In the genomic region with DNA sequence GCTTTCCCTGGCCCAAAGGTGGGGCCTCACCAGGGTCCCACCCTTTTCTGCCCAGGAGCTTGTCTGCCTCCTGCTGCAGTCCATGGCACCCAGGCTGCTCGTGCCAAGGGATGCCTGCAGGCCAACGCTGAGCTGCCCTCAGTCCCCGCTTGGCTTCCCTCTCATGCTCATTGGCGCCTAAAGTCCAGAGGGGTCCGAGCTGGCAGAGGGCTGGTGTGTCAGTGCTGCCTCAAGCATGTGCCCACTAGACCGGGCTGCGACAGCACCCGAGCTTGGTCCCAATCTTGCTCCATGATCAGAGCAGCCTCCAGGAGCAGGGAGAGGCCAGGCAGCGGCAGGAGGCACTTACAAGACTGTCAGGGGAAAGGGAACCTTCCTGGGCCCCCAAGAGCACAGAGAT, we compare ENCODE assay signal across 28 cellular contexts.
DNase-seq lines count a peak whose midpoint lies in the region; ATAC-seq, FAIRE-seq and TF ChIP-seq lines count a peak whose summit lies in the region.
"Had no signal": no experiment of that assay in that cellular context is flagged by ENCODE, and none has a peak within 500 bp of the region (broad histone marks: within the 10 kb centered on the region; RNA-seq: fewer than 3 reads in every experiment).

No MANE protein-coding gene starts in this region.

- POLR2A ChIA-PET in IMR-90 (lab: Charles Lee; ENCODE audit: unreplicated experiment) (no interaction called here), HepG2 (lab: Yijun Ruan, JAX) (no interaction called here)

- H3K27ac ChIP-seq in IMR-90 (ENCODE audit: insufficient read depth, low read length) (no peak overlapping the region), HepG2 (ENCODE audit: extremely low read length, insufficient read depth, low read length) (no peak overlapping the region), trophoblast cell (ENCODE audit: low read depth, low read length) (no peak overlapping the region)
- H3K27ac ChIP-seq: BLaER1 had no signal

- H4K5ac ChIP-seq in IMR-90 (ENCODE audit: low read depth, low read length) = no peak overlapping the region

- no peaks in the 10 kb centered on the region for H3K79me1 ChIP-seq in IMR-90 (ENCODE audit: low read depth in 1 of 2, low read length in 2 of 2)
- no peaks in the 10 kb centered on the region for H3K79me1 ChIP-seq in trophoblast cell (ENCODE audit: low read length)

- H2BK5ac ChIP-seq in IMR-90 (ENCODE audit: low read depth, low read length, poor library complexity, severe bottlenecking) (no peak overlapping the region), trophoblast cell (ENCODE audit: low read depth, low read length, poor library complexity) (no peak overlapping the region)

- H4K12ac ChIP-seq in trophoblast cell (ENCODE audit: low read depth, low read length) = no peak overlapping the region

- H4K91ac ChIP-seq in IMR-90 (ENCODE audit: insufficient read depth, low read depth, low read length) (no peak overlapping the region), trophoblast cell (ENCODE audit: low read depth, low read length) (no peak overlapping the region)

- H3K23ac ChIP-seq in IMR-90 (ENCODE audit: low read depth, low read length) (no peak overlapping the region), trophoblast cell (ENCODE audit: low read length) (no peak overlapping the region)

- no peak overlapping the region for H2BK20ac ChIP-seq in IMR-90 (ENCODE audit: low read depth, low read length)

- no peaks in the 10 kb centered on the region for H3K4me1 Mint-ChIP-seq in natural killer cell treated with Interleukin-12 subunit alpha and Interleukin-12 subunit beta and Interleukin-15 and Interleukin-18, amount 100 ng/mL, for 72 hours (ENCODE audit: low read depth in 2 of 2)
- H3K4me1 Mint-ChIP-seq in natural killer cell = no peaks in the 10 kb centered on the region
- no peaks in the 10 kb centered on the region for H3K4me1 Mint-ChIP-seq in stimulated activated effector memory CD8-positive, alpha-beta T cell treated with anti-CD3 and anti-CD28 coated beads, Interleukin-12 subunit alpha, Interleukin-12 subunit beta, amount 100 ng/mL, for 72 hours
- H3K4me1 Mint-ChIP-seq: CD14-positive monocyte; CD4-positive, alpha-beta memory T cell; CD4-positive, CD25-positive, alpha-beta regulatory T cell; CD8-positive, alpha-beta memory T cell had no signal

- H3K56ac ChIP-seq in IMR-90 (ENCODE audit: extremely low read depth, insufficient read depth, low read length) = no peak overlapping the region

- peak; percentile 4 to 34 for ATAC-seq in natural killer cell treated with Interleukin-12 subunit alpha and Interleukin-12 subunit beta and Interleukin-15 and Interleukin-18, amount 100 ng/mL, for 72 hours
- ATAC-seq in natural killer cell = no peak
- no peak for ATAC-seq in IMR-90 (ENCODE audit: low read depth)
- peak; percentile 23; the same call in 1 of the 3 replicates for ATAC-seq in HepG2
- ATAC-seq in stimulated activated effector memory CD8-positive, alpha-beta T cell treated with anti-CD3 and anti-CD28 coated beads, Interleukin-12 subunit alpha, Interleukin-12 subunit beta, amount 100 ng/mL, for 72 hours = peak; percentile 25
- ATAC-seq in HG03520 (IDR thresholded peaks at IDR 0.05; ENCODE audit: unreplicated experiment) = no peak
- ATAC-seq: GM12878 had no signal

- TF ChIP-seq CTCF in natural killer cell (IDR thresholded peaks at IDR 0.05) = no peak
- no peak for TF ChIP-seq CTCF in IMR-90 (conservative IDR thresholded peaks at IDR 0.05; ENCODE audit: low read depth, low read length)
- no peak for TF ChIP-seq CTCF in HepG2 (CRISPR knock-in tag; IDR thresholded peaks at IDR 0.05)

- H2AK5ac ChIP-seq in IMR-90 (ENCODE audit: low read depth, low read length) = no peak overlapping the region
- H2AK5ac ChIP-seq in trophoblast cell (ENCODE audit: low read length) = no peak overlapping the region

- H2BK120ac ChIP-seq in IMR-90 (ENCODE audit: low read depth, low read length) = no peak overlapping the region
- H2BK120ac ChIP-seq in trophoblast cell (ENCODE audit: insufficient read depth, low read length, poor library complexity) = no peak overlapping the region

- FAIRE-seq in HepG2 (lab: Jason Lieb, UNC) = no peak
- FAIRE-seq: A204.1, GM12878, GM12892, GM18507 had no signal

- H3K36me3 Mint-ChIP-seq in natural killer cell treated with Interleukin-12 subunit alpha and Interleukin-12 subunit beta and Interleukin-15 and Interleukin-18, amount 100 ng/mL, for 72 hours = no peaks in the 10 kb centered on the region
- no peaks in the 10 kb centered on the region for H3K36me3 Mint-ChIP-seq in natural killer cell
- no peaks in the 10 kb centered on the region for H3K36me3 Mint-ChIP-seq in stimulated activated effector memory CD8-positive, alpha-beta T cell treated with anti-CD3 and anti-CD28 coated beads, Interleukin-12 subunit alpha, Interleukin-12 subunit beta, amount 100 ng/mL, for 72 hours
- H3K36me3 Mint-ChIP-seq: CD14-positive monocyte; CD4-positive, alpha-beta memory T cell; CD4-positive, CD25-positive, alpha-beta regulatory T cell; CD8-positive, alpha-beta memory T cell had no signal

- H3K36me3 ChIP-seq in IMR-90 (ENCODE audit: control insufficient read depth, insufficient read depth, low read length) (no peaks in the 10 kb centered on the region), HepG2 (replicated peaks in 1 of 2; ENCODE audit: control insufficient read depth in 1 of 2, insufficient read depth in 2 of 2, low read length in 2 of 2) (no peaks in the 10 kb centered on the region), trophoblast cell (ENCODE audit: control insufficient read depth in 1 of 2, insufficient read depth in 2 of 2, low read length in 2 of 2) (no peaks in the 10 kb centered on the region)
- H3K36me3 ChIP-seq: BE2C, BLaER1 had no signal

- no peaks in the 10 kb centered on the region for H3K9me1 ChIP-seq in IMR-90 (ENCODE audit: insufficient read depth, low read length)

- H3K4me2 ChIP-seq in IMR-90 (ENCODE audit: low read depth, low read length) (no peak overlapping the region), HepG2 (ENCODE audit: low read depth, low read length) (no peak overlapping the region), trophoblast cell (ENCODE audit: low read length) (no peak overlapping the region)
- H3K4me2 ChIP-seq: BLaER1 had no signal

- intact Hi-C loops in natural killer cell (cut with micrococcal nuclease) = no loop called here
- intact Hi-C loops in IMR-90 (cut with micrococcal nuclease) = no loop called here
- intact Hi-C loops in HepG2 (cut with micrococcal nuclease; ENCODE audit: unreplicated experiment) = no loop called here

- no peaks in the 10 kb centered on the region for H4K20me1 ChIP-seq in IMR-90 (ENCODE audit: insufficient read depth, low read length)
- H4K20me1 ChIP-seq in HepG2 (ENCODE audit: insufficient read depth, low read length) = no peaks in the 10 kb centered on the region
- H4K20me1 ChIP-seq: BLaER1 had no signal

- no peak overlapping the region for H4K8ac ChIP-seq in IMR-90 (ENCODE audit: low read depth in 2 of 2, low read length in 2 of 2)
- H4K8ac ChIP-seq in trophoblast cell (ENCODE audit: low read depth, low read length) = no peak overlapping the region

- H3K4ac ChIP-seq in IMR-90 (ENCODE audit: low read depth, low read length) = no peak overlapping the region
- H3K4ac ChIP-seq in trophoblast cell (ENCODE audit: low read depth, low read length) = no peak overlapping the region

- H3K9ac ChIP-seq in IMR-90 (ENCODE audit: low read depth, low read length) (no peak overlapping the region), HepG2 (ENCODE audit: insufficient read depth, low read depth, low read length) (no peak overlapping the region), trophoblast cell (ENCODE audit: low read length) (no peak overlapping the region)
- H3K9ac ChIP-seq: BLaER1 had no signal

- no peak overlapping the region for H3K14ac ChIP-seq in IMR-90 (replicated peaks; ENCODE audit: low read depth, low read length)
- no peak overlapping the region for H3K14ac ChIP-seq in trophoblast cell (ENCODE audit: low read length)

- no peak for TF ChIP-seq EP300 in HepG2 (IDR thresholded peaks at IDR 0.05; ENCODE audit: low read depth in 2 of 2, low read length in 2 of 2)
- no peak for TF ChIP-seq EP300 in HepG2 (CRISPR knock-in tag; IDR thresholded peaks at IDR 0.05; ENCODE audit: borderline replicate concordance)

- peaks cover 28% of the 10 kb centered on the region for H3K27me3 ChIP-seq in IMR-90 (ENCODE audit: control insufficient read depth, insufficient read depth, low read length)
- no peaks in the 10 kb centered on the region for H3K27me3 ChIP-seq in HepG2 (ENCODE audit: control insufficient read depth in 1 of 2, insufficient read depth in 2 of 2, low read length in 2 of 2)
- H3K27me3 ChIP-seq in trophoblast cell (ENCODE audit: insufficient read depth, low read length) = no peaks in the 10 kb centered on the region
- H3K27me3 ChIP-seq: BE2C, BLaER1 had no signal

- no peak overlapping the region for H2BK12ac ChIP-seq in trophoblast cell (ENCODE audit: low read length)

- H3K9me3 ChIP-seq in IMR-90 (ENCODE audit: control insufficient read depth, insufficient read depth, low read length) (no peaks in the 10 kb centered on the region), HepG2 (ENCODE audit: low read length) (no peaks in the 10 kb centered on the region), trophoblast cell (ENCODE audit: insufficient read depth, low read depth, low read length) (no peaks in the 10 kb centered on the region)
- H3K9me3 ChIP-seq: BE2C, BLaER1 had no signal

- 69% methylated on average over 8 of the region's 9 CpGs; no CpG with 5 or more reads in 1 of the 2 experiments for WGBS in IMR-90 (ENCODE audit: extremely low coverage in 2 of 2, insufficient read length in 1 of 2), 2 experiments
- WGBS in HepG2 (ENCODE audit: low lambda C conversion rate) = 22% methylated on average over 7 of the region's 9 CpGs
- no CpG with 5 or more reads among the region's 9 CpGs for WGBS in trophoblast cell (ENCODE audit: extremely low coverage, insufficient coverage, insufficient read length)

- no peak for DNase-seq in natural killer cell treated with Interleukin-12 subunit alpha and Interleukin-12 subunit beta and Interleukin-15 and Interleukin-18, amount 100 ng/mL, for 72 hours (ENCODE audit: low spot score)
- DNase-seq in natural killer cell (no peak), IMR-90 (no peak), HepG2 (ENCODE audit: low spot score) (no peak), trophoblast cell (no peak)
- no peak for DNase-seq in stimulated activated effector memory CD8-positive, alpha-beta T cell treated with anti-CD3 and anti-CD28 coated beads, Interleukin-12 subunit alpha, Interleukin-12 subunit beta, amount 100 ng/mL, for 72 hours (ENCODE audit: low spot score in 2 of 2)
- DNase-seq: 8988T; ACHN; BE2C; C1 segment of cervical spinal cord; CD4-positive, alpha-beta memory T cell; CD4-positive, CD25-positive, alpha-beta regulatory T cell; CD8-positive, alpha-beta memory T cell; COR-L47; DMS 273 treated with DMSO at 0.1 percent for 48 hours; DMS153; DMS53; DMS79; DND-41; EL; GDM1 had no signal

- BruUV-seq in IMR-90 (replicated peaks; lab: Mats Ljungman, UMichigan) (no TSS peak), HepG2 (replicated peaks; lab: Mats Ljungman, UMichigan) (no TSS peak)

- no peaks in the 10 kb centered on the region for H3K79me2 ChIP-seq in HepG2 (ENCODE audit: insufficient read depth, low read length)
- H3K79me2 ChIP-seq in trophoblast cell (ENCODE audit: control insufficient read depth, insufficient read depth, low read length, poor library complexity) = no peaks in the 10 kb centered on the region

- no peak overlapping the region for H2AK9ac ChIP-seq in IMR-90 (replicated peaks; ENCODE audit: low read depth, low read length, poor library complexity)

- H2AFZ ChIP-seq in IMR-90 (replicated peaks; ENCODE audit: low read length, poor library complexity) = peak overlapping the region; percentile 11
- no peak overlapping the region for H2AFZ ChIP-seq in HepG2 (ENCODE audit: low read length)
- no peak overlapping the region for H2AFZ ChIP-seq in trophoblast cell (ENCODE audit: insufficient read depth, low read length, poor library complexity)

- dilution Hi-C loops in IMR-90 (cut with HindIII; ENCODE audit: low sequenced_read_pairs, unreplicated experiment) = no loop called here

- peaks cover 9 to 45% of the 10 kb centered on the region in 2 donors for H3K27me3 Mint-ChIP-seq in natural killer cell treated with Interleukin-12 subunit alpha and Interleukin-12 subunit beta and Interleukin-15 and Interleukin-18, amount 100 ng/mL, for 72 hours
- H3K27me3 Mint-ChIP-seq in natural killer cell (ENCODE audit: low read depth in 2 of 2) = peaks cover 9 to 16% of the 10 kb centered on the region in 2 donors

- no peak for TF ChIP-seq RAD21 in IMR-90 (IDR thresholded peaks at IDR 0.05; ENCODE audit: low read length)
- TF ChIP-seq RAD21 in HepG2 (CRISPR knock-in tag; IDR thresholded peaks at IDR 0.05) = no peak

- no peak overlapping the region for H3K4me3 Mint-ChIP-seq in natural killer cell treated with Interleukin-12 subunit alpha and Interleukin-12 subunit beta and Interleukin-15 and Interleukin-18, amount 100 ng/mL, for 72 hours
- no peak overlapping the region for H3K4me3 Mint-ChIP-seq in natural killer cell
- no peak overlapping the region for H3K4me3 Mint-ChIP-seq in stimulated activated effector memory CD8-positive, alpha-beta T cell treated with anti-CD3 and anti-CD28 coated beads, Interleukin-12 subunit alpha, Interleukin-12 subunit beta, amount 100 ng/mL, for 72 hours
- H3K4me3 Mint-ChIP-seq: CD14-positive monocyte; CD4-positive, alpha-beta memory T cell; CD4-positive, CD25-positive, alpha-beta regulatory T cell; CD8-positive, alpha-beta memory T cell had no signal

- H3K18ac ChIP-seq in IMR-90 (ENCODE audit: low read depth, low read length) = no peak overlapping the region
- H3K18ac ChIP-seq in trophoblast cell (ENCODE audit: low read length) = no peak overlapping the region

- no peak overlapping the region for H3K27ac Mint-ChIP-seq in natural killer cell treated with Interleukin-12 subunit alpha and Interleukin-12 subunit beta and Interleukin-15 and Interleukin-18, amount 100 ng/mL, for 72 hours
- H3K27ac Mint-ChIP-seq in natural killer cell = no peak overlapping the region
- H3K27ac Mint-ChIP-seq in stimulated activated effector memory CD8-positive, alpha-beta T cell treated with anti-CD3 and anti-CD28 coated beads, Interleukin-12 subunit alpha, Interleukin-12 subunit beta, amount 100 ng/mL, for 72 hours = no peak overlapping the region
- H3K27ac Mint-ChIP-seq: CD14-positive monocyte; CD4-positive, alpha-beta memory T cell; CD4-positive, CD25-positive, alpha-beta regulatory T cell; CD8-positive, alpha-beta memory T cell had no signal

- TF ChIP-seq POLR2A in IMR-90 (IDR thresholded peaks at IDR 0.05; ENCODE audit: low read depth, low read length) (no peak), HepG2 (IDR thresholded peaks at IDR 0.05; ENCODE audit: insufficient read depth in 1 of 2, low read depth in 2 of 2, low read length in 2 of 2) (no peak)

- CTCF ChIA-PET in IMR-90 (lab: Yijun Ruan, JAX) (interaction anchor here (0.6 kb wide), 1 partner anchor 404 kb away, joined by 3 read pairs; no protein-coding TSS in a partner anchor), HepG2 (lab: Yijun Ruan, JAX; ENCODE audit: low intra/inter-chr PET ratio, low total read pairs) (no interaction called here)

- H2BK15ac ChIP-seq in IMR-90 (ENCODE audit: low read depth, low read length) = no peak overlapping the region

- H3K4me3 ChIP-seq in IMR-90 (ENCODE audit: insufficient read depth, low read depth, low read length) = no peak overlapping the region
- no peak overlapping the region for H3K4me3 ChIP-seq in HepG2 (replicated peaks in 1 of 3; ENCODE audit: insufficient read depth in 1 of 3, low read depth in 2 of 3, low read length in 3 of 3)
- H3K4me3 ChIP-seq in trophoblast cell (ENCODE audit: low read depth, low read length) = no peak overlapping the region
- H3K4me3 ChIP-seq: BLaER1, GM12878 had no signal

- no peaks in the 10 kb centered on the region for H3K9me3 Mint-ChIP-seq in natural killer cell treated with Interleukin-12 subunit alpha and Interleukin-12 subunit beta and Interleukin-15 and Interleukin-18, amount 100 ng/mL, for 72 hours
- H3K9me3 Mint-ChIP-seq in natural killer cell = no peaks in the 10 kb centered on the region
- no peaks in the 10 kb centered on the region for H3K9me3 Mint-ChIP-seq in stimulated activated effector memory CD8-positive, alpha-beta T cell treated with anti-CD3 and anti-CD28 coated beads, Interleukin-12 subunit alpha, Interleukin-12 subunit beta, amount 100 ng/mL, for 72 hours

- H3K4me1 ChIP-seq in IMR-90 (ENCODE audit: control insufficient read depth, insufficient read depth, low read length) (peaks cover 2% of the 10 kb centered on the region; the same call in 1 of the 2 replicates), HepG2 (ENCODE audit: insufficient read depth, low read length) (no peaks in the 10 kb centered on the region), trophoblast cell (ENCODE audit: control insufficient read depth in 1 of 2, insufficient read depth in 2 of 2, low read length in 2 of 2) (no peaks in the 10 kb centered on the region)
- H3K4me1 ChIP-seq: BLaER1 had no signal

- in situ Hi-C loops in IMR-90 (cut with MboI; ENCODE audit: low sequenced_read_pairs) (no loop called here), HepG2 (cut with HindIII; ENCODE audit: extremely low pct_ligation_motif_present, low pct_unique_long_range_greater_than_20kb) (no loop called here)

Comparison
In these comparisons a context has a peak if more than half of its experiments do, and no peak if none do; other contexts are left out.
1. ATAC-seq: peak in natural killer cell treated with Interleukin-12 subunit alpha and Interleukin-12 subunit beta and Interleukin-15 and Interleukin-18, amount 100 ng/mL, for 72 hours (2 of 2), HepG2 (single experiment) and stimulated activated effector memory CD8-positive, alpha-beta T cell treated with anti-CD3 and anti-CD28 coated beads, Interleukin-12 subunit alpha, Interleukin-12 subunit beta, amount 100 ng/mL, for 72 hours (single experiment); none in natural killer cell (0 of 3), IMR-90 (single experiment) and HG03520 (single experiment).